13 cellular contexts compared by ENCODE assay signal in genomic region chr20:54063998-54064676, GRCh38. TPM values are rescaled to one million over a fixed set of nuclear protein-coding genes. Genes with fewer than 3 reads are reported as not detected.
DNase-seq lines count a peak whose midpoint lies in the region; ATAC-seq and TF ChIP-seq lines count a peak whose summit lies in the region.
"Had no signal": no experiment of that assay in that cellular context is flagged by ENCODE, and none has a peak within 500 bp of the region (broad histone marks: within the 10 kb centered on the region; RNA-seq: fewer than 3 reads in every experiment).

No MANE protein-coding gene starts in this region.

- H3K9me3 Mint-ChIP-seq in activated B cell treated with CpG ODN at 0.5 μM for 24 hours (no peaks in the 10 kb centered on the region), memory B cell (no peaks in the 10 kb centered on the region)
- H3K9me3 Mint-ChIP-seq: T-helper 1 cell treated with Interleukin-12 subunit alpha and Interleukin-12 subunit beta and Interleukin-4 antibody, amounts not matched to agents 30 μg/mL and 1 μg/mL, for 36 hours had no signal

- no peak overlapping the region for H2AFZ ChIP-seq in DND-41 (ENCODE audit: low read depth, low read length)

- H3K27me3 Mint-ChIP-seq in activated B cell treated with CpG ODN at 0.5 μM for 24 hours (no peaks in the 10 kb centered on the region), memory B cell (no peaks in the 10 kb centered on the region)

- peaks cover 28% of the 10 kb centered on the region for H3K4me1 Mint-ChIP-seq in activated B cell treated with CpG ODN at 0.5 μM for 24 hours
- H3K4me1 Mint-ChIP-seq in memory B cell: peaks cover 33% of the 10 kb centered on the region

- in situ Hi-C loops in HAP-1 (cut with MboI; ENCODE audit: low sequenced_read_pairs): loop anchor here (25.0 kb wide), 1 partner anchor 502 kb away; no protein-coding TSS in a partner anchor

- H3K9ac ChIP-seq in DND-41 (ENCODE audit: low read depth, low read length): no peak overlapping the region

- H3K79me2 ChIP-seq in DND-41 (ENCODE audit: insufficient read depth, low read length): no peaks in the 10 kb centered on the region

- H3K36me3 ChIP-seq in DND-41 (ENCODE audit: insufficient read depth, low read length) (no peaks in the 10 kb centered on the region), HAP-1 (replicated peaks) (no peaks in the 10 kb centered on the region)
- H3K36me3 ChIP-seq: upper lobe of left lung had no signal

- H3K4me1 ChIP-seq in DND-41 (ENCODE audit: insufficient read depth, low read length) (no peaks in the 10 kb centered on the region), HAP-1 (no peaks in the 10 kb centered on the region)
- H3K4me1 ChIP-seq: upper lobe of left lung had no signal

- H3K36me3 Mint-ChIP-seq in activated B cell treated with CpG ODN at 0.5 μM for 24 hours (ENCODE audit: low read depth) (no peaks in the 10 kb centered on the region), memory B cell (no peaks in the 10 kb centered on the region)

- H3K27me3 ChIP-seq in DND-41 (ENCODE audit: insufficient read depth, low read length, poor library complexity): peaks cover 9% of the 10 kb centered on the region
- H3K27me3 ChIP-seq in HAP-1 (ENCODE audit: low read depth): no peaks in the 10 kb centered on the region
- H3K27me3 ChIP-seq: upper lobe of left lung had no signal

- CTCF ChIA-PET in activated B cell treated with CpG ODN at 0.5 μM for 24 hours (lab: Charles Lee): interaction anchor here (0.7 to 3.1 kb wide), 4 partner anchors 8 to 136 kb away, joined by 3 to 17 read pairs (median 3); no protein-coding TSS in a partner anchor

- H3K27ac ChIP-seq in DND-41 (ENCODE audit: low read length): no peak overlapping the region
- H3K27ac ChIP-seq: upper lobe of left lung had no signal

- intact Hi-C loops in activated B cell treated with CpG ODN at 0.5 μM for 24 hours (cut with micrococcal nuclease): loop anchor here (1.0 to 10.0 kb wide), 5 partner anchors 121 to 905 kb away; no protein-coding TSS in a partner anchor

- no peaks in the 10 kb centered on the region for H3K9me3 ChIP-seq in DND-41 (ENCODE audit: insufficient read depth, low read length, severe bottlenecking)
- no peaks in the 10 kb centered on the region for H3K9me3 ChIP-seq in HAP-1
- H3K9me3 ChIP-seq: upper lobe of left lung had no signal

- TF ChIP-seq CTCF in DND-41 (IDR thresholded peaks at IDR 0.05; ENCODE audit: borderline replicate concordance, extremely low read depth, low read length, poor library complexity, severe bottlenecking) (no peak), activated B cell treated with CpG ODN at 0.5 μM for 24 hours (IDR thresholded peaks at IDR 0.05) (no peak)

- H3K4me3 Mint-ChIP-seq in activated B cell treated with CpG ODN at 0.5 μM for 24 hours: peak overlapping the region; percentile 68
- peak overlapping the region; percentile 84 for H3K4me3 Mint-ChIP-seq in memory B cell
- H3K4me3 Mint-ChIP-seq: T-helper 1 cell treated with Interleukin-12 subunit alpha and Interleukin-12 subunit beta and Interleukin-4 antibody, amounts not matched to agents 30 μg/mL and 1 μg/mL, for 36 hours had no signal

- POLR2A ChIA-PET in activated B cell treated with CpG ODN at 0.5 μM for 24 hours (lab: Charles Lee): no interaction called here

- peak; percentile 10 for DNase-seq in DND-41
- DNase-seq in activated B cell treated with CpG ODN at 0.5 μM for 24 hours: peak; percentile 23
- peak; percentile 30 to 45 for DNase-seq in memory B cell (ENCODE audit: low spot score in 2 of 2)
- no peak for DNase-seq in NAMALWA (ENCODE audit: low spot score)
- no peak for DNase-seq in HAP-1 (ENCODE audit: low spot score in 2 of 2)
- no peak for DNase-seq in CD1c-positive myeloid dendritic cell (ENCODE audit: extremely low spot score)
- no peak for DNase-seq in GM19240 (ENCODE audit: insufficient read length, low spot score)
- DNase-seq: amygdala, C1 segment of cervical spinal cord had no signal

- no peak for ATAC-seq in DND-41 (ENCODE audit: insufficient read depth, low read depth)
- peak; percentile 35 for ATAC-seq in GM21529 (IDR thresholded peaks at IDR 0.05; ENCODE audit: unreplicated experiment)
- ATAC-seq in activated B cell treated with CpG ODN at 0.5 μM for 24 hours (ENCODE audit: low read depth): peak; percentile 79
- peak; percentile 78 for ATAC-seq in memory B cell (ENCODE audit: low read depth)

- H4K20me1 ChIP-seq in DND-41 (ENCODE audit: insufficient read depth, low read length): no peaks in the 10 kb centered on the region

- H3K4me3 ChIP-seq in DND-41 (ENCODE audit: low read depth in 1 of 2, low read length in 2 of 2): no peak overlapping the region
- H3K4me3 ChIP-seq in HAP-1: no peak overlapping the region
- H3K4me3 ChIP-seq: upper lobe of left lung had no signal

- no peak overlapping the region for H3K4me2 ChIP-seq in DND-41 (ENCODE audit: insufficient read depth, low read length)

- H3K27ac Mint-ChIP-seq in activated B cell treated with CpG ODN at 0.5 μM for 24 hours (peak overlapping the region; percentile 85), memory B cell (peak overlapping the region; percentile 92)
- H3K27ac Mint-ChIP-seq: T-helper 1 cell treated with Interleukin-12 subunit alpha and Interleukin-12 subunit beta and Interleukin-4 antibody, amounts not matched to agents 30 μg/mL and 1 μg/mL, for 36 hours had no signal

RNA-seq across cellular contexts. Expression of gene BCAS1, which starts 6.3 kb away (rescaled TPM):
- total RNA-seq in activated B cell treated with CpG ODN at 0.5 μM for 24 hours: 1.3 and 1.7 TPM in 2 replicates
- total RNA-seq: NCI-H460 had no signal

Comparison
In these comparisons a context has a peak if more than half of its experiments do, and no peak if none do; other contexts are left out.
1. DNase-seq: peak in DND-41 (single experiment), activated B cell treated with CpG ODN at 0.5 μM for 24 hours (single experiment) and memory B cell (2 of 2); none in NAMALWA (single experiment), HAP-1 (0 of 2), CD1c-positive myeloid dendritic cell (single experiment) and GM19240 (single experiment).